Comparison of ENCODE assay signal across 8 cellular contexts in genomic region chr1:2049225-2049516, GRCh38. TPM values are rescaled to one million over a fixed set of nuclear protein-coding genes. Genes with fewer than 3 reads are reported as not detected.
A peak's percentile ranks its signal among the peaks of the same experiment; 100 is the strongest.
DNase-seq lines count a peak whose midpoint lies in the region; ATAC-seq and TF ChIP-seq lines count a peak whose summit lies in the region.
"Had no signal": no experiment of that assay in that cellular context is flagged by ENCODE, and none has a peak within 500 bp of the region (broad histone marks: within the 10 kb centered on the region; RNA-seq: fewer than 3 reads in every experiment).

No MANE protein-coding gene starts in this region.

- peak overlapping the region; percentile 83; the same call in 1 of the 2 replicates for H3K9ac ChIP-seq in ES-I3 (ENCODE audit: low read depth, low read length)
- H3K9ac ChIP-seq in parathyroid adenoma = no peak overlapping the region

- no peaks in the 10 kb centered on the region for H3K9me3 ChIP-seq in ES-I3 (ENCODE audit: control insufficient read depth, insufficient read depth, low read length)
- H3K9me3 ChIP-seq in Panc1 (ENCODE audit: control insufficient read depth, insufficient read depth, low read depth, low read length) = no peaks in the 10 kb centered on the region
- no peaks in the 10 kb centered on the region for H3K9me3 ChIP-seq in effector memory CD4-positive, alpha-beta T cell (ENCODE audit: control insufficient read depth, low read length)
- no peaks in the 10 kb centered on the region for H3K9me3 ChIP-seq in parathyroid adenoma (ENCODE audit: control insufficient read depth, low read length)

- H3K4me1 ChIP-seq in ES-I3 (ENCODE audit: insufficient read depth, low read length) = peaks cover 3% of the 10 kb centered on the region; the same call in 1 of the 2 replicates
- peaks cover 9% of the 10 kb centered on the region for H3K4me1 ChIP-seq in Panc1 (ENCODE audit: control insufficient read depth, insufficient read depth, low read length)
- H3K4me1 ChIP-seq in effector memory CD4-positive, alpha-beta T cell (ENCODE audit: control insufficient read depth, insufficient read depth, low read length, poor library complexity, severe bottlenecking) = peaks cover 23% of the 10 kb centered on the region
- H3K4me1 ChIP-seq in parathyroid adenoma = no peaks in the 10 kb centered on the region

- H3K4me3 ChIP-seq in Panc1 (ENCODE audit: low read depth in 2 of 2, low read length in 2 of 2) (peak overlapping the region; percentile 65 to 73), parathyroid adenoma (ENCODE audit: low read depth, low read length) (peak overlapping the region; percentile 86)
- H3K4me3 ChIP-seq in effector memory CD4-positive, alpha-beta T cell (ENCODE audit: insufficient read depth, low read depth, low read length, poor library complexity, severe bottlenecking) = peak overlapping the region; percentile 84

- no peaks in the 10 kb centered on the region for H3K79me2 ChIP-seq in parathyroid adenoma

- BruUV-seq in Panc1 (replicated peaks; lab: Mats Ljungman, UMichigan) = no TSS peak

- H2AFZ ChIP-seq in parathyroid adenoma = no peak overlapping the region

- CTCF ChIA-PET in Panc1 (lab: Charles Lee) = interaction anchor here (0.6 kb wide), 1 partner anchor 13 kb away, joined by 10 read pairs; no protein-coding TSS in a partner anchor

- peak overlapping the region; percentile 66; the same call in 1 of the 2 replicates for H3K27ac ChIP-seq in Panc1 (ENCODE audit: low read length)
- H3K27ac ChIP-seq in effector memory CD4-positive, alpha-beta T cell (ENCODE audit: insufficient read depth, low read length, poor library complexity, severe bottlenecking) = no peak overlapping the region
- H3K27ac ChIP-seq in parathyroid adenoma = no peak overlapping the region

- no peak for ATAC-seq in Panc1
- ATAC-seq in GM18861 (IDR thresholded peaks at IDR 0.05; ENCODE audit: unreplicated experiment) = no peak
- ATAC-seq in GM21390 (IDR thresholded peaks at IDR 0.05; ENCODE audit: unreplicated experiment) = no peak

- POLR2A ChIA-PET in Panc1 (lab: Charles Lee) = no interaction called here

- peak overlapping the region; percentile 85 for H3K4me2 ChIP-seq in parathyroid adenoma (ENCODE audit: low read length)

- TF ChIP-seq CTCF in Panc1 (IDR thresholded peaks at IDR 0.05) (no peak), parathyroid adenoma (IDR thresholded peaks at IDR 0.05) (no peak)

- intact Hi-C loops in Panc1 (cut with micrococcal nuclease; ENCODE audit: unreplicated experiment) = loop anchor here (5.0 kb wide), 1 partner anchor 107 kb away; no protein-coding TSS in a partner anchor

- no peaks in the 10 kb centered on the region for H3K27me3 ChIP-seq in Panc1 (ENCODE audit: control insufficient read depth, insufficient read depth, low read length)
- no peaks in the 10 kb centered on the region for H3K27me3 ChIP-seq in effector memory CD4-positive, alpha-beta T cell (replicated peaks; ENCODE audit: control insufficient read depth, insufficient read depth, low read length, poor library complexity, severe bottlenecking)
- no peaks in the 10 kb centered on the region for H3K27me3 ChIP-seq in parathyroid adenoma (ENCODE audit: control insufficient read depth, insufficient read depth, low read length)

- in situ Hi-C loops in Panc1 (cut with HindIII; ENCODE audit: low pct_unique_long_range_greater_than_20kb, low sequenced_read_pairs) = no loop called here

- H3K36me3 ChIP-seq in ES-I3 (ENCODE audit: insufficient read depth, low read length) (no peaks in the 10 kb centered on the region), Panc1 (ENCODE audit: control insufficient read depth, insufficient read depth, low read length) (no peaks in the 10 kb centered on the region; the same call in 1 of the 2 replicates), parathyroid adenoma (ENCODE audit: control insufficient read depth, insufficient read depth, low read length) (no peaks in the 10 kb centered on the region)
- no peaks in the 10 kb centered on the region for H3K36me3 ChIP-seq in effector memory CD4-positive, alpha-beta T cell (ENCODE audit: control insufficient read depth, insufficient read depth, low read length)

- DNase-seq in Panc1 (ENCODE audit: low read depth, low spot score) (no peak), NCI-H2081 (lab: John Stamatoyannopoulos, UW) (no peak)
- no peak for DNase-seq in effector memory CD4-positive, alpha-beta T cell
- DNase-seq: erythroblast had no signal

RNA-seq across cellular contexts. Expression of gene PRKCZ, which starts 1.0 kb away (rescaled TPM):
- 26.7 TPM for total RNA-seq in Panc1 (2021; ENCODE audit: unreplicated experiment)
- polyA plus RNA-seq in Panc1 (2012; ENCODE audit: insufficient read length) = 31.2 TPM

RNA-seq across cellular contexts. Expression of gene GABRD, which starts 30.0 kb away (rescaled TPM):
- total RNA-seq in Panc1 (2021; ENCODE audit: unreplicated experiment) = 3.0 TPM
- 9.7 TPM for polyA plus RNA-seq in Panc1 (2012; ENCODE audit: insufficient read length)

RNA-seq across cellular contexts. Expression of gene CFAP74, which starts 45.6 kb away (rescaled TPM):
- total RNA-seq in Panc1 (2021; ENCODE audit: unreplicated experiment) = not detected
- polyA plus RNA-seq in Panc1 (2012; ENCODE audit: insufficient read length) = 0.22 TPM
